10 cellular contexts compared by ENCODE assay signal in the genomic region with DNA sequence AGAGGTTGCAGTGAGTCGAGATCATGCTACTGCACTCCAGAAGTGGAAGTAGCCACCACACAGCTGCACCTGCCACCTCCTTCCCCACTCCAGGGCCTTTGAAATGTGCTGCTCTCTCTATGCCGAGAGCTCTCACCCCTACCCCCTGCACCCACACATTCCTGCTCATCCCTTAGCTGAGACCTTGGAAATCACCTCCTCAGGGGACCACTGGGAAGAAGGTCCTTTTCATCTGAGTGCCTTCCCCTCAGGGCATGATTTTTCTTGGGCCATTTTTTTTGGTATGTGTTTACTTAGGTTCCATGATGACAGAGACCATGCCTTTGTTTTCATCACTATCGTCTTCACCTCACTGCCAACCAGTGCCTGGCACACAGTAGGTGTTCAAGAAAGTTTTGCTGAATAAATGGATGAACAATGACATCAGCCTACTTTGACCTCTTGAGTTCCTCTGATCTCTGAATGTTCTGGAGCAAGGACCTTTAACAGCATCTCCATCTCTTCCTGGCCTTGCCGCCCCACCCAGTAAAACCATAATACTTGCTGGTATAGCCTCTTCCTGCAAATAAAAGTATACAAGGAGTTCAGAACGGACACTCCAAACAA.
DNase-seq lines count a peak whose midpoint lies in the region; ATAC-seq and TF ChIP-seq lines count a peak whose summit lies in the region.
"Had no signal": no experiment of that assay in that cellular context is flagged by ENCODE, and none has a peak within 500 bp of the region (broad histone marks: within the 10 kb centered on the region; RNA-seq: fewer than 3 reads in every experiment).

No MANE protein-coding gene starts in this region.

- intact Hi-C loops in breast epithelium (cut with DNase I; ENCODE audit: low total_unique reads), result no loop called here

- no peak for ATAC-seq in naive thymus-derived CD8-positive, alpha-beta T cell

- peaks cover 96% of the 10 kb centered on the region for H3K4me1 ChIP-seq in ACC112 (ENCODE audit: control insufficient read depth, insufficient read depth, low read length, unreplicated experiment)
- H3K4me1 ChIP-seq in breast epithelium, result peaks cover 11 to 63% of the 10 kb centered on the region in 2 donors

- H2AFZ ChIP-seq in ACC112 (ENCODE audit: low read length, unreplicated experiment), result no peak overlapping the region

- no peaks in the 10 kb centered on the region for H3K27me3 Mint-ChIP-seq in IgD-negative memory B cell
- no peaks in the 10 kb centered on the region for H3K27me3 Mint-ChIP-seq in naive thymus-derived CD8-positive, alpha-beta T cell

- DNase-seq in breast epithelium (ENCODE audit: low spot score in 2 of 2), result no peak
- no peak for DNase-seq in naive thymus-derived CD8-positive, alpha-beta T cell
- DNase-seq in NCI-H1694 treated with DMSO at 0.1 percent for 48 hours (lab: John Stamatoyannopoulos, UW), result no peak
- DNase-seq in SHP77 treated with DMSO at 0.1 percent for 48 hours (lab: John Stamatoyannopoulos, UW), result no peak
- no peak for DNase-seq in dermis blood vessel endothelial cell
- no peak for DNase-seq in CD1c-positive myeloid dendritic cell (ENCODE audit: extremely low spot score)
- DNase-seq: DND-41 had no signal

- H3K4me3 ChIP-seq in ACC112 (ENCODE audit: low read depth, low read length), result peak overlapping the region; percentile 43
- H3K4me3 ChIP-seq in breast epithelium, result no peak overlapping the region

- TF ChIP-seq POLR2A in breast epithelium (IDR thresholded peaks at IDR 0.05), result no peak

- H3K79me2 ChIP-seq in ACC112 (ENCODE audit: control insufficient read depth, insufficient read depth, low read length, unreplicated experiment), result peaks cover 96% of the 10 kb centered on the region

- POLR2A ChIA-PET in naive thymus-derived CD8-positive, alpha-beta T cell (lab: Charles Lee), result no interaction called here

- peak overlapping the region; percentile 100 for H3K27ac ChIP-seq in ACC112 (ENCODE audit: low read depth, low read length)
- peak overlapping the region; percentile 82 to 91 for H3K27ac ChIP-seq in breast epithelium
- H3K27ac ChIP-seq: HL-60 had no signal

- peak overlapping the region; percentile 35 to 85 (median 65) for H3K4me3 Mint-ChIP-seq in IgD-negative memory B cell
- H3K4me3 Mint-ChIP-seq in naive thymus-derived CD8-positive, alpha-beta T cell, result peak overlapping the region in 1 of 10 donors; percentile 39

- no peaks in the 10 kb centered on the region for H3K27me3 ChIP-seq in ACC112 (ENCODE audit: insufficient read depth, low read length)
- no peaks in the 10 kb centered on the region for H3K27me3 ChIP-seq in breast epithelium

- H3K36me3 Mint-ChIP-seq in IgD-negative memory B cell, result peaks cover 4% of the 10 kb centered on the region
- peaks cover 0 to 72% (median 5%) of the 10 kb centered on the region in 3 donors for H3K36me3 Mint-ChIP-seq in naive thymus-derived CD8-positive, alpha-beta T cell

- no peaks in the 10 kb centered on the region for H3K9me3 Mint-ChIP-seq in IgD-negative memory B cell
- no peaks in the 10 kb centered on the region for H3K9me3 Mint-ChIP-seq in naive thymus-derived CD8-positive, alpha-beta T cell

- peaks cover 42% of the 10 kb centered on the region for H3K36me3 ChIP-seq in ACC112 (ENCODE audit: insufficient read depth, low read length)
- no peaks in the 10 kb centered on the region for H3K36me3 ChIP-seq in breast epithelium

- H3K27ac Mint-ChIP-seq in IgD-negative memory B cell, result peak overlapping the region; percentile 74 to 95 (median 92)
- H3K27ac Mint-ChIP-seq in naive thymus-derived CD8-positive, alpha-beta T cell, result peak overlapping the region in 9 of 10 donors; percentile 51 to 89 (median 80)

- TF ChIP-seq CTCF in breast epithelium (IDR thresholded peaks at IDR 0.05), result no peak

- peaks cover 51 to 76% (median 64%) of the 10 kb centered on the region in 3 donors for H3K4me1 Mint-ChIP-seq in IgD-negative memory B cell
- peaks cover 29 to 83% (median 69%) of the 10 kb centered on the region in 4 donors for H3K4me1 Mint-ChIP-seq in naive thymus-derived CD8-positive, alpha-beta T cell

- no peaks in the 10 kb centered on the region for H3K9me3 ChIP-seq in breast epithelium
